10 cellular contexts compared by ENCODE assay signal in genomic region chr15:70141376-70142071, GRCh38.
DNase-seq lines count a peak whose midpoint lies in the region; ATAC-seq and TF ChIP-seq lines count a peak whose summit lies in the region.
"Had no signal": no experiment of that assay in that cellular context is flagged by ENCODE, and none has a peak within 500 bp of the region (broad histone marks: within the 10 kb centered on the region; RNA-seq: fewer than 3 reads in every experiment).

No MANE protein-coding gene starts in this region.

- H3K9me3 Mint-ChIP-seq in activated naive CD8-positive, alpha-beta T cell (ENCODE audit: low read depth), result no peaks in the 10 kb centered on the region
- no peaks in the 10 kb centered on the region for H3K9me3 Mint-ChIP-seq in nephron progenitor cell

- no peak overlapping the region for H3K27ac ChIP-seq in muscle layer of duodenum (ENCODE audit: low read length)

- H3K27me3 ChIP-seq in muscle layer of duodenum (ENCODE audit: low read depth, low read length), result no peaks in the 10 kb centered on the region

- H3K4me3 ChIP-seq in muscle layer of duodenum (ENCODE audit: low read depth in 1 of 2, low read length in 2 of 2), result peak overlapping the region; percentile 37 to 48

- H3K27me3 Mint-ChIP-seq in activated naive CD8-positive, alpha-beta T cell, result peaks cover 2% of the 10 kb centered on the region
- peaks cover 25% of the 10 kb centered on the region for H3K27me3 Mint-ChIP-seq in nephron progenitor cell (ENCODE audit: low read depth, poor library complexity)

- H3K27ac Mint-ChIP-seq in activated naive CD8-positive, alpha-beta T cell, result peak overlapping the region; percentile 50
- no peak overlapping the region for H3K27ac Mint-ChIP-seq in nephron progenitor cell

- H3K36me3 Mint-ChIP-seq in activated naive CD8-positive, alpha-beta T cell, result no peaks in the 10 kb centered on the region
- no peaks in the 10 kb centered on the region for H3K36me3 Mint-ChIP-seq in nephron progenitor cell (ENCODE audit: low read depth)

- peak overlapping the region; percentile 64 for H3K4me3 Mint-ChIP-seq in activated naive CD8-positive, alpha-beta T cell
- H3K4me3 Mint-ChIP-seq in nephron progenitor cell, result no peak overlapping the region

- no peaks in the 10 kb centered on the region for H3K36me3 ChIP-seq in muscle layer of duodenum (ENCODE audit: control insufficient read depth in 1 of 2, insufficient read depth in 2 of 2, low read length in 2 of 2)

- no peaks in the 10 kb centered on the region for H3K9me3 ChIP-seq in muscle layer of duodenum (ENCODE audit: control insufficient read depth in 1 of 2, low read length in 2 of 2)

- H3K4me1 ChIP-seq in muscle layer of duodenum (ENCODE audit: control insufficient read depth in 1 of 2, insufficient read depth in 2 of 2, low read length in 2 of 2), result peaks cover 7 to 20% of the 10 kb centered on the region in 2 donors

- ATAC-seq in GM19351 (IDR thresholded peaks at IDR 0.05; ENCODE audit: unreplicated experiment), result no peak

- no peak for TF ChIP-seq CTCF in nephron progenitor cell (IDR thresholded peaks at IDR 0.05)

- peaks cover 35% of the 10 kb centered on the region for H3K4me1 Mint-ChIP-seq in activated naive CD8-positive, alpha-beta T cell (ENCODE audit: low read depth)
- peaks cover 89% of the 10 kb centered on the region for H3K4me1 Mint-ChIP-seq in nephron progenitor cell

- DNase-seq in stimulated activated CD4-positive, alpha-beta T cell treated with anti-CD3 and anti-CD28 coated beads, Interleukin-15, amount 100 ng/mL, for 24 hours, result peak; percentile 32
- no peak for DNase-seq in stimulated activated CD4-positive, alpha-beta T cell treated with anti-CD3 and anti-CD28 coated beads, Interleukin-12 subunit alpha, Interleukin-12 subunit beta, amount 100 ng/mL, for 4 hours
- DNase-seq in pons (ENCODE audit: low spot score) (no peak), HuH-7 (ENCODE audit: low spot score) (no peak), nephron progenitor cell (no peak)
- DNase-seq: DMS79, left cardiac atrium had no signal
